ENCODE assay signal across 8 cellular contexts in the genomic region with DNA sequence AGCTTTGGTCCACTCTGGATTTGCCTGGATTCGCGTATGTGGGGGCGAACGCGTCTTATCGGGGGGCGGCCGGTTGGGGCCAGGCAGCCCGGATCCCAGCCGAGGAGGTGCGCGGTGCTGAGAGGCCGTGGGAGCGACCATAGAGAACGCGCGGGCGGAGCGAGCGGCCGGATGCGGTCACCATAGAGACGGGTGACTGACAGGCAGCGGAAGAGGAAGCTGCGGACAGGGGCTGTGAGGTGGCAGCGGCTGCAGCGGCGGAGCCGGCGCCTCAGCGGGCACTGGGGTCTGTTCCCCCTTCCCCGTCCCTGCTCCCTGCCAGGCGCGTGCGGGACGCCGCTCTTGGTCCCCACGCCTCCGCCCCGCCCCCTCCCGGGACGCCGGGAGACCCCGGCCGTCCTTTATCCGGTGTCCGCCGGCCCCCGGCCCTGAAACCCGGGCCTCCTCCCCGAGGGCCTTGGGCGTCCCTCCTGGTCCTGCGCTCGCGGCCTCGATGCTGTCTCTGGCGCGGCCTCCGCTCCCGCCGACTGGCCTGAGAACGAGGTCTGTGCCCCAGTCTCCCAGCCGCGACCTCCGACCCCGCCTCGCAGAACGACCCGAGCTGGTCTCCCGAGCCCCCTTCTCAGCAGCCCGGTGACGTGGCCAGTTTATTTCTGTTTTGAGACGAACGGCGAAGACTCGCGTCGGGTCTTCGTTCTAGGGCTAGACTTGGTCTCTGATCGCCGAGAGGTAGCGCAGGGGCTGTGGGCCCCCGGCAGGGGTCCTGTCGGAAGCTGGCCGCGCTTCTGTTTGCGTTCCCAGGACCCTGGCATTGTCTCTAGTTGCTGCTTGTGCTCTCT. TPM values are rescaled to one million over a fixed set of nuclear protein-coding genes. Genes with fewer than 3 reads are reported as not detected.
DNase-seq lines count a peak whose midpoint lies in the region; ATAC-seq lines count a peak whose summit lies in the region.

A gene with protein sequence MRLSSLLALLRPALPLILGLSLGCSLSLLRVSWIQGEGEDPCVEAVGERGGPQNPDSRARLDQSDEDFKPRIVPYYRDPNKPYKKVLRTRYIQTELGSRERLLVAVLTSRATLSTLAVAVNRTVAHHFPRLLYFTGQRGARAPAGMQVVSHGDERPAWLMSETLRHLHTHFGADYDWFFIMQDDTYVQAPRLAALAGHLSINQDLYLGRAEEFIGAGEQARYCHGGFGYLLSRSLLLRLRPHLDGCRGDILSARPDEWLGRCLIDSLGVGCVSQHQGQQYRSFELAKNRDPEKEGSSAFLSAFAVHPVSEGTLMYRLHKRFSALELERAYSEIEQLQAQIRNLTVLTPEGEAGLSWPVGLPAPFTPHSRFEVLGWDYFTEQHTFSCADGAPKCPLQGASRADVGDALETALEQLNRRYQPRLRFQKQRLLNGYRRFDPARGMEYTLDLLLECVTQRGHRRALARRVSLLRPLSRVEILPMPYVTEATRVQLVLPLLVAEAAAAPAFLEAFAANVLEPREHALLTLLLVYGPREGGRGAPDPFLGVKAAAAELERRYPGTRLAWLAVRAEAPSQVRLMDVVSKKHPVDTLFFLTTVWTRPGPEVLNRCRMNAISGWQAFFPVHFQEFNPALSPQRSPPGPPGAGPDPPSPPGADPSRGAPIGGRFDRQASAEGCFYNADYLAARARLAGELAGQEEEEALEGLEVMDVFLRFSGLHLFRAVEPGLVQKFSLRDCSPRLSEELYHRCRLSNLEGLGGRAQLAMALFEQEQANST (plus strand): TSS at position 212 of the 839 bp plus-strand sequence. CDS start 1,529 bp downstream, outside the sequence.

- intact Hi-C loops in left colon (cut with DNase I, micrococcal nuclease): no loop called here

- peak within 1 kb of the TSS; percentile 93 for H3K27ac ChIP-seq in cingulate gyrus (ENCODE audit: low read depth, low read length)

- DNase-seq in Ammon's horn (ENCODE audit: low spot score) (peak; percentile 95), NCI-H524 (lab: John Stamatoyannopoulos, UW) (peak; percentile 41 to 75), left colon (peak; percentile 94 to 96)
- peak; percentile 94 for DNase-seq in activated CD4-positive, alpha-beta T cell treated with anti-CD3 and anti-CD28 coated beads for 48 hours
- peak; percentile 91 for DNase-seq in stimulated activated CD4-positive, alpha-beta T cell treated with anti-CD3 and anti-CD28 coated beads, Interleukin-1b, Interleukin-23, amount 100 ng/mL, for 48 hours

- ATAC-seq in GM19035 (IDR thresholded peaks at IDR 0.05; ENCODE audit: unreplicated experiment) (peak; percentile 98), HG03342 (IDR thresholded peaks at IDR 0.05; ENCODE audit: unreplicated experiment) (peak; percentile 97), left colon (peak; percentile 84)

RNA-seq across cellular contexts. Expression of the gene that starts here (rescaled TPM):
- 10 to 100 TPM; 46.8 to 48.8 TPM for total RNA-seq in left colon

Comparison
In these comparisons a context has a peak if more than half of its experiments do, and no peak if none do; other contexts are left out.
1. Peak in every context shown above with its lines: DNase-seq, ATAC-seq and H3K27ac ChIP-seq.